Comparison of ENCODE assay signal across 3 cellular contexts in genomic region chr3:111797035-111797717, GRCh38.
A peak's percentile ranks its signal among the peaks of the same experiment; 100 is the strongest.
TF ChIP-seq lines count a peak whose summit lies in the region.

No MANE protein-coding gene starts in this region.

TF ChIP-seq in SK-N-SH, 30 proteins besides CTCF, POLR2A, EP300 and RAD21 (continued from another document):
- no peak for TF ChIP-seq CHD2 (IDR thresholded peaks at IDR 0.05; ENCODE audit: low read length, partially characterized antibody)
- TF ChIP-seq MEF2A (IDR thresholded peaks at IDR 0.05; ENCODE audit: borderline replicate concordance, low read depth) = no peak
- 0 out of 2 replicates have a peak, but pooled peaks have one; percentile 14 for TF ChIP-seq PBX3 (IDR thresholded peaks at IDR 0.05)

TF ChIP-seq in SK-N-SH treated with all-trans-retinoic acid at 6 μM for 48 hours, 23 proteins besides CTCF, POLR2A, EP300 and RAD21 (continued from another document):
- TF ChIP-seq ESRRG (CRISPR knock-in tag; IDR thresholded peaks at IDR 0.05) (no peak), BACH2 (CRISPR knock-in tag; IDR thresholded peaks at IDR 0.05; ENCODE audit: borderline replicate concordance) (no peak), CREB5 (CRISPR knock-in tag; IDR thresholded peaks at IDR 0.05; ENCODE audit: low read depth) (no peak), ZC3H10 (CRISPR knock-in tag; IDR thresholded peaks at IDR 0.05) (no peak)

TF ChIP-seq in H1, 55 proteins besides CTCF, POLR2A, EP300 and RAD21:
- TF ChIP-seq CBX8 (IDR thresholded peaks at IDR 0.05; ENCODE audit: borderline replicate concordance, low read depth, low read length) = no peak
- no peak for TF ChIP-seq MAFK (IDR thresholded peaks at IDR 0.05; ENCODE audit: low read depth, low read length)
- TF ChIP-seq TAF7 (optimal IDR thresholded peaks at IDR 0.05; ENCODE audit: borderline replicate concordance, low read depth, low read length) = no peak
- no peak for TF ChIP-seq BCL11A (IDR thresholded peaks at IDR 0.05; ENCODE audit: low read depth in 2 of 2, low read length in 2 of 2)
- no peak for TF ChIP-seq E2F6 (IDR thresholded peaks at IDR 0.05)
- TF ChIP-seq USF2 (IDR thresholded peaks at IDR 0.05; ENCODE audit: low read length) = no peak
- TF ChIP-seq SP2 (IDR thresholded peaks at IDR 0.05; ENCODE audit: low read length) = no peak
- TF ChIP-seq SP4 (IDR thresholded peaks at IDR 0.05; ENCODE audit: low read length) = no peak
- no peak for TF ChIP-seq CHD7 (IDR thresholded peaks at IDR 0.05; ENCODE audit: insufficient replicate concordance, low read length)
- TF ChIP-seq NRF1 (IDR thresholded peaks at IDR 0.05; ENCODE audit: low read depth, low read length) = no peak
- no peak for TF ChIP-seq RFX5 (IDR thresholded peaks at IDR 0.05; ENCODE audit: borderline replicate concordance, low read depth, low read length)
- TF ChIP-seq ASH2L (IDR thresholded peaks at IDR 0.05; ENCODE audit: low read length) = no peak
- TF ChIP-seq SIN3A (conservative IDR thresholded peaks at IDR 0.05 in 1 of 2, IDR thresholded peaks at IDR 0.05 in 1 of 2; ENCODE audit: low read depth in 1 of 2, low read length in 2 of 2) = no peak
- no peak for TF ChIP-seq MAX (IDR thresholded peaks at IDR 0.05)
- no peak for TF ChIP-seq KDM1A (IDR thresholded peaks at IDR 0.05; ENCODE audit: borderline replicate concordance, low read length)
